ENCODE assay signal across 10 cellular contexts in genomic region chr2:54545700-54546450, GRCh38.
DNase-seq lines count a peak whose midpoint lies in the region; ATAC-seq, FAIRE-seq and TF ChIP-seq lines count a peak whose summit lies in the region.
"Had no signal": no experiment of that assay in that cellular context is flagged by ENCODE, and none has a peak within 500 bp of the region (broad histone marks: within the 10 kb centered on the region; RNA-seq: fewer than 3 reads in every experiment).

No MANE protein-coding gene starts in this region.

- SMC1A ChIA-PET in GM12878 (lab: Charles Lee; ENCODE audit: uncharacterized antibody, unreplicated experiment): interaction anchor here (0.8 to 4.2 kb wide), 7 partner anchors 8 to 40 kb away, joined by 3 to 32 read pairs (median 3); no protein-coding TSS in a partner anchor

- in situ Hi-C loops in GM12878 (cut with MboI): no loop called here

- peaks cover 4% of the 10 kb centered on the region for H3K4me1 ChIP-seq in GM12878 (ENCODE audit: control insufficient read depth, insufficient read depth, low read length)

- H3K9me3 ChIP-seq in GM12878 (replicated peaks; ENCODE audit: control insufficient read depth, insufficient read depth, low read length): no peaks in the 10 kb centered on the region
- no peaks in the 10 kb centered on the region for H3K9me3 ChIP-seq in T-helper 17 cell (ENCODE audit: control insufficient read depth, low read length, poor library complexity, severe bottlenecking)

- TF ChIP-seq RAD21 in GM12878 (IDR thresholded peaks at IDR 0.05; ENCODE audit: insufficient read depth, low read depth, low read length): no peak

- H3K4me1 Mint-ChIP-seq in T-helper 17 cell: no peaks in the 10 kb centered on the region

- H2AFZ ChIP-seq in GM12878 (ENCODE audit: control insufficient read depth, low read depth, low read length): no peak overlapping the region

- no TSS peak for BruUV-seq in GM12878 (replicated peaks; lab: Mats Ljungman, UMichigan)

- H3K4me2 ChIP-seq in GM12878 (ENCODE audit: control insufficient read depth, insufficient read depth): no peak overlapping the region

- H3K27ac ChIP-seq in GM12878 (ENCODE audit: control insufficient read depth, insufficient read depth): no peak overlapping the region

- H3K4me3 Mint-ChIP-seq in T-helper 17 cell: no peak overlapping the region

- H3K9ac ChIP-seq in GM12878 (ENCODE audit: control insufficient read depth, insufficient read depth, low read length): no peak overlapping the region

- ATAC-seq in GM18907 (IDR thresholded peaks at IDR 0.05; ENCODE audit: unreplicated experiment): peak; percentile 74
- ATAC-seq in HG02970 (IDR thresholded peaks at IDR 0.05; ENCODE audit: low FRiP score, unreplicated experiment): peak; percentile 58
- peak; percentile 82 for ATAC-seq in GM12878
- ATAC-seq in omental fat pad (ENCODE audit: low FRiP score): peak; percentile 48
- no peak for ATAC-seq in T-helper 17 cell

- RAD21 ChIA-PET in GM12878 (lab: Charles Lee; ENCODE audit: unreplicated experiment): interaction anchor here (0.8 to 1.6 kb wide), 5 partner anchors 13 to 25 kb away, joined by 4 to 13 read pairs (median 4); no protein-coding TSS in a partner anchor

- H3K27me3 Mint-ChIP-seq in T-helper 17 cell: peaks cover 7% of the 10 kb centered on the region

- H3K27me3 ChIP-seq in GM12878 (replicated peaks in 1 of 2; ENCODE audit: control insufficient read depth in 2 of 2, insufficient read depth in 2 of 2, low read length in 1 of 2): no peaks in the 10 kb centered on the region

- TF ChIP-seq POLR2A in GM12878 (IDR thresholded peaks at IDR 0.05; ENCODE audit: low read depth, low read length): no peak

- DNase-seq in GM12878 (ENCODE audit: low read depth, low spot score) (no peak), omental fat pad (ENCODE audit: low spot score) (no peak), NCI-H526 treated with DMSO at 0.1 percent for 48 hours (lab: John Stamatoyannopoulos, UW) (no peak), T-helper 17 cell (no peak), epidermal melanocyte (ENCODE audit: insufficient read length, low spot score) (no peak), MV-4-11 (lab: John Stamatoyannopoulos, UW) (no peak)
- DNase-seq: NCI-H2029 treated with DMSO at 0.1 percent for 48 hours had no signal

- H3K4me3 ChIP-seq in GM12878: no peak overlapping the region

- TF ChIP-seq CTCF in GM12878 (IDR thresholded peaks at IDR 0.05 in 2 of 3, conservative IDR thresholded peaks at IDR 0.05 in 1 of 3; ENCODE audit: control insufficient read depth in 2 of 3, extremely low read depth in 1 of 3, insufficient read depth in 1 of 3, low read depth in 3 of 3, low read length in 3 of 3) (no peak), omental fat pad (IDR thresholded peaks at IDR 0.05) (no peak)

- H3K79me2 ChIP-seq in GM12878 (ENCODE audit: control insufficient read depth, insufficient read depth, low read length): no peaks in the 10 kb centered on the region

- no peak overlapping the region for H3K27ac Mint-ChIP-seq in T-helper 17 cell

- intact Hi-C loops in GM12878 (cut with micrococcal nuclease; ENCODE audit: unreplicated experiment): no loop called here

- CTCF ChIA-PET in GM12878 (lab: Yijun Ruan, JAX): interaction anchor here (0.6 to 1.9 kb wide), 5 partner anchors 9 to 23 kb away, joined by 3 to 12 read pairs (median 3); no protein-coding TSS in a partner anchor

- H3K36me3 ChIP-seq in GM12878 (ENCODE audit: control insufficient read depth in 2 of 2, insufficient read depth in 2 of 2, low read length in 1 of 2): no peaks in the 10 kb centered on the region

- peaks cover 2% of the 10 kb centered on the region for H3K36me3 Mint-ChIP-seq in T-helper 17 cell (ENCODE audit: low read depth)

- no peak for FAIRE-seq in GM12878 (lab: Jason Lieb, UNC)
- FAIRE-seq: frontal cortex had no signal

- H4K20me1 ChIP-seq in GM12878 (ENCODE audit: control insufficient read depth, insufficient read depth): no peaks in the 10 kb centered on the region

- POLR2A ChIA-PET in GM12878 (lab: Charles Lee): interaction anchor here (0.7 to 5.8 kb wide), 6 partner anchors 8 to 468 kb away, joined by 3 to 51 read pairs (median 4); no protein-coding TSS in a partner anchor

- TF ChIP-seq EP300 in GM12878 (IDR thresholded peaks at IDR 0.05; ENCODE audit: borderline replicate concordance in 1 of 2, control insufficient read depth in 1 of 2, low read depth in 2 of 2, low read length in 2 of 2): no peak

- 77% methylated on average over 3 of the region's 3 CpGs for WGBS in GM12878 (ENCODE audit: insufficient coverage, insufficient replicate concordance, low lambda C conversion rate, missing lambda C conversion rate)

TF ChIP-seq in GM12878, 131 proteins besides CTCF, POLR2A, EP300 and RAD21:
- peak; percentile 35; the same call in 1 of the 2 replicates for TF ChIP-seq ATF7 (IDR thresholded peaks at IDR 0.05; ENCODE audit: low read depth)
- TF ChIP-seq, protein P1, sequence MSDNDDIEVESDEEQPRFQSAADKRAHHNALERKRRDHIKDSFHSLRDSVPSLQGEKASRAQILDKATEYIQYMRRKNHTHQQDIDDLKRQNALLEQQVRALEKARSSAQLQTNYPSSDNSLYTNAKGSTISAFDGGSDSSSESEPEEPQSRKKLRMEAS (IDR thresholded peaks at IDR 0.05; ENCODE audit: low read depth, low read length): no peak
- no peak for TF ChIP-seq BHLHE40 (IDR thresholded peaks at IDR 0.05; ENCODE audit: borderline replicate concordance in 1 of 2, low read depth in 2 of 2, low read length in 1 of 2)
- peak; percentile 66 for TF ChIP-seq MTA2 (IDR thresholded peaks at IDR 0.05; ENCODE audit: low read depth)
- no peak for TF ChIP-seq EZH2 (IDR thresholded peaks at IDR 0.05; ENCODE audit: borderline replicate concordance, control insufficient read depth, low read depth, low read length)
- TF ChIP-seq SKIL (IDR thresholded peaks at IDR 0.05; ENCODE audit: low read depth, poor library complexity, severe bottlenecking): no peak
- TF ChIP-seq DPF2 (IDR thresholded peaks at IDR 0.05): 0 out of 2 replicates have a peak, but pooled peaks have one; percentile 28
- TF ChIP-seq RB1 (IDR thresholded peaks at IDR 0.05; ENCODE audit: borderline replicate concordance): no peak
- TF ChIP-seq MYC (IDR thresholded peaks at IDR 0.05; ENCODE audit: insufficient read depth, insufficient read length, insufficient replicate concordance, low read length, severe bottlenecking): no peak
- no peak for TF ChIP-seq GABPA (IDR thresholded peaks at IDR 0.05; ENCODE audit: low read depth)
- TF ChIP-seq NR2F1 (conservative IDR thresholded peaks at IDR 0.05): peak; percentile 18; the same call in 1 of the 2 replicates
- TF ChIP-seq LARP7 (IDR thresholded peaks at IDR 0.05): no peak
- 0 out of 2 replicates have a peak, but pooled peaks have one; percentile 44 for TF ChIP-seq ZNF24 (IDR thresholded peaks at IDR 0.05)
